8 cellular contexts compared by ENCODE assay signal in genomic region chr16:15643453-15644305, GRCh38. TPM values are rescaled to one million over a fixed set of nuclear protein-coding genes. Genes with fewer than 3 reads are reported as not detected.
DNase-seq lines count a peak whose midpoint lies in the region; ATAC-seq and TF ChIP-seq lines count a peak whose summit lies in the region.

No MANE protein-coding gene starts in this region.

- peaks cover 11% of the 10 kb centered on the region for H3K36me3 Mint-ChIP-seq in activated naive CD8-positive, alpha-beta T cell treated with anti-CD3 and anti-CD28 coated beads, Interleukin-2, amount 10 ng/mL, durations not matched to agents 7 days and 5 days

- peak overlapping the region; percentile 98 for H4K91ac ChIP-seq in IMR-90 (ENCODE audit: insufficient read depth, low read depth, low read length)

- POLR2A ChIA-PET in IMR-90 (lab: Charles Lee; ENCODE audit: unreplicated experiment): interaction anchor here (0.6 kb wide), 2 partner anchors 484 to 1679 kb away, joined by 3 to 6 read pairs; no protein-coding TSS in a partner anchor
- POLR2A ChIA-PET in activated naive CD8-positive, alpha-beta T cell treated with anti-CD3 and anti-CD28 coated beads, Interleukin-2, amount 10 ng/mL, durations not matched to agents 7 days and 5 days (lab: Charles Lee): interaction anchor here (0.7 to 3.4 kb wide), 16 partner anchors 7 to 245 kb away, joined by 3 to 35 read pairs (median 8); partner anchors contain the start of gene CEP20

- peak overlapping the region; percentile 79 for H3K4me2 ChIP-seq in IMR-90 (ENCODE audit: low read depth, low read length)

- H4K5ac ChIP-seq in IMR-90 (ENCODE audit: low read depth, low read length): peak overlapping the region; percentile 100

- H2BK120ac ChIP-seq in IMR-90 (ENCODE audit: low read depth, low read length): peak overlapping the region; percentile 87

- peak; percentile 78 for DNase-seq in G401 (ENCODE audit: low spot score)
- DNase-seq in IMR-90: peak; percentile 59
- DNase-seq in OCI-M1 (lab: John Stamatoyannopoulos, UW): peak; percentile 86
- DNase-seq in activated naive CD8-positive, alpha-beta T cell treated with anti-CD3 and anti-CD28 coated beads, Interleukin-2, amount 10 ng/mL, durations not matched to agents 7 days and 5 days: peak; percentile 43
- peak; percentile 69 to 73 for DNase-seq in cardiac muscle cell (ENCODE audit: low read depth in 1 of 2, low spot score in 1 of 2)
- peak; percentile 74 for DNase-seq in pons (ENCODE audit: low spot score)

- no peak; the same call in 1 of the 2 replicates for TF ChIP-seq POLR2A in IMR-90 (IDR thresholded peaks at IDR 0.05; ENCODE audit: low read depth, low read length)

- ATAC-seq in IMR-90 (ENCODE audit: low read depth): peak; percentile 41
- no peak for ATAC-seq in activated naive CD8-positive, alpha-beta T cell treated with anti-CD3 and anti-CD28 coated beads, Interleukin-2, amount 10 ng/mL, durations not matched to agents 7 days and 5 days (ENCODE audit: low read depth)
- ATAC-seq in HG02885 (IDR thresholded peaks at IDR 0.05; ENCODE audit: poor library complexity, unreplicated experiment): no peak
- no peak for ATAC-seq in GM19351 (IDR thresholded peaks at IDR 0.05; ENCODE audit: unreplicated experiment)

- H3K27ac ChIP-seq in IMR-90 (ENCODE audit: insufficient read depth, low read length) (peak overlapping the region; percentile 100), cardiac muscle cell (peak overlapping the region; percentile 94)

- H3K4me1 ChIP-seq in IMR-90 (ENCODE audit: control insufficient read depth, insufficient read depth, low read length): peaks cover 5% of the 10 kb centered on the region
- peaks cover 6% of the 10 kb centered on the region for H3K4me1 ChIP-seq in cardiac muscle cell (ENCODE audit: low read depth)

- peak overlapping the region; percentile 99 for H3K56ac ChIP-seq in IMR-90 (ENCODE audit: extremely low read depth, insufficient read depth, low read length)

- dilution Hi-C loops in IMR-90 (cut with HindIII; ENCODE audit: low sequenced_read_pairs, unreplicated experiment): no loop called here

- H4K8ac ChIP-seq in IMR-90 (ENCODE audit: low read depth in 2 of 2, low read length in 2 of 2): peak overlapping the region; percentile 98 to 100

- peak overlapping the region; percentile 30; the same call in 1 of the 2 replicates for H2BK20ac ChIP-seq in IMR-90 (ENCODE audit: low read depth, low read length)

- intact Hi-C loops in IMR-90 (cut with micrococcal nuclease): no loop called here

- CTCF ChIA-PET in IMR-90 (lab: Yijun Ruan, JAX): interaction anchor here (0.6 to 1.1 kb wide), 11 partner anchors 10 to 399 kb away, joined by 3 to 6 read pairs (median 4); no protein-coding TSS in a partner anchor

- in situ Hi-C loops in G401 (cut with HindIII; ENCODE audit: low sequenced_read_pairs): no loop called here
- in situ Hi-C loops in IMR-90 (cut with MboI; ENCODE audit: low sequenced_read_pairs): loop anchor here (5.0 kb wide), 1 partner anchor 49 kb away; no protein-coding TSS in a partner anchor

- peaks cover 15 to 24% of the 10 kb centered on the region in 2 experiments for H3K79me1 ChIP-seq in IMR-90 (ENCODE audit: low read depth in 1 of 2, low read length in 2 of 2)

- no peaks in the 10 kb centered on the region for H3K27me3 ChIP-seq in IMR-90 (ENCODE audit: control insufficient read depth, insufficient read depth, low read length)
- H3K27me3 ChIP-seq in cardiac muscle cell: no peaks in the 10 kb centered on the region

- H3K36me3 ChIP-seq in IMR-90 (ENCODE audit: control insufficient read depth, insufficient read depth, low read length): peaks cover 3% of the 10 kb centered on the region
- peaks cover 2% of the 10 kb centered on the region for H3K36me3 ChIP-seq in cardiac muscle cell

- H3K9me3 ChIP-seq in IMR-90 (ENCODE audit: control insufficient read depth, insufficient read depth, low read length) (no peaks in the 10 kb centered on the region), cardiac muscle cell (ENCODE audit: low read depth) (no peaks in the 10 kb centered on the region)

- H3K14ac ChIP-seq in IMR-90 (replicated peaks; ENCODE audit: low read depth, low read length): peak overlapping the region; percentile 99

- peak overlapping the region; percentile 98 for H3K18ac ChIP-seq in IMR-90 (ENCODE audit: low read depth, low read length)

- no peaks in the 10 kb centered on the region for H3K9me3 Mint-ChIP-seq in activated naive CD8-positive, alpha-beta T cell treated with anti-CD3 and anti-CD28 coated beads, Interleukin-2, amount 10 ng/mL, durations not matched to agents 7 days and 5 days

- peaks cover 42% of the 10 kb centered on the region for H3K4me1 Mint-ChIP-seq in activated naive CD8-positive, alpha-beta T cell treated with anti-CD3 and anti-CD28 coated beads, Interleukin-2, amount 10 ng/mL, durations not matched to agents 7 days and 5 days

- H3K23ac ChIP-seq in IMR-90 (ENCODE audit: low read depth, low read length): peak overlapping the region; percentile 97

- H3K4me3 Mint-ChIP-seq in activated naive CD8-positive, alpha-beta T cell treated with anti-CD3 and anti-CD28 coated beads, Interleukin-2, amount 10 ng/mL, durations not matched to agents 7 days and 5 days: peak overlapping the region; percentile 94

- no peaks in the 10 kb centered on the region for H3K27me3 Mint-ChIP-seq in activated naive CD8-positive, alpha-beta T cell treated with anti-CD3 and anti-CD28 coated beads, Interleukin-2, amount 10 ng/mL, durations not matched to agents 7 days and 5 days

- peak overlapping the region; percentile 97 for H2AK9ac ChIP-seq in IMR-90 (replicated peaks; ENCODE audit: low read depth, low read length, poor library complexity)

- peak overlapping the region; percentile 88; the same call in 2 of the 3 replicates for H2BK15ac ChIP-seq in IMR-90 (ENCODE audit: low read depth, low read length)

- no peaks in the 10 kb centered on the region for H3K9me1 ChIP-seq in IMR-90 (ENCODE audit: insufficient read depth, low read length)

- no peaks in the 10 kb centered on the region; the same call in 1 of the 2 replicates for H4K20me1 ChIP-seq in IMR-90 (ENCODE audit: insufficient read depth, low read length)

- peak overlapping the region; percentile 98 for H2AFZ ChIP-seq in IMR-90 (replicated peaks; ENCODE audit: low read length, poor library complexity)

- 0% methylated on average over 5 of the region's 22 CpGs; no CpG with 5 or more reads in 1 of the 2 experiments for WGBS in IMR-90 (ENCODE audit: extremely low coverage in 2 of 2, insufficient read length in 1 of 2), 2 experiments

- H3K4me3 ChIP-seq in IMR-90 (ENCODE audit: insufficient read depth, low read depth, low read length) (peak overlapping the region; percentile 93), cardiac muscle cell (peak overlapping the region; percentile 74)

- peak overlapping the region; percentile 98 for H3K4ac ChIP-seq in IMR-90 (ENCODE audit: low read depth, low read length)

- peak overlapping the region; percentile 98 for H2BK5ac ChIP-seq in IMR-90 (ENCODE audit: low read depth, low read length, poor library complexity, severe bottlenecking)

- BruUV-seq in IMR-90 (replicated peaks; lab: Mats Ljungman, UMichigan): no TSS peak

- no peak for TF ChIP-seq RAD21 in IMR-90 (IDR thresholded peaks at IDR 0.05; ENCODE audit: low read length)

- TF ChIP-seq CTCF in IMR-90 (conservative IDR thresholded peaks at IDR 0.05; ENCODE audit: low read depth, low read length) (peak; percentile 50), cardiac muscle cell (IDR thresholded peaks at IDR 0.05; ENCODE audit: low read depth, low read length) (peak; percentile 56)

- H3K9ac ChIP-seq in IMR-90 (ENCODE audit: low read depth, low read length): peak overlapping the region; percentile 100

- H3K27ac Mint-ChIP-seq in activated naive CD8-positive, alpha-beta T cell treated with anti-CD3 and anti-CD28 coated beads, Interleukin-2, amount 10 ng/mL, durations not matched to agents 7 days and 5 days: peak overlapping the region; percentile 96

- peak overlapping the region; percentile 93; the same call in 1 of the 2 replicates for H2AK5ac ChIP-seq in IMR-90 (ENCODE audit: low read depth, low read length)

TF ChIP-seq in IMR-90, 13 proteins besides CTCF, POLR2A, EP300 and RAD21 (continues in another document):
- TF ChIP-seq MXI1 (IDR thresholded peaks at IDR 0.05; ENCODE audit: borderline replicate concordance, low read depth, low read length) (no peak), CHD1 (IDR thresholded peaks at IDR 0.05; ENCODE audit: low read depth, low read length) (no peak), BHLHE40 (IDR thresholded peaks at IDR 0.05; ENCODE audit: low read depth, low read length) (peak; percentile 62), SMC3 (IDR thresholded peaks at IDR 0.05; ENCODE audit: low read depth, low read length) (peak; percentile 30), MAFK (IDR thresholded peaks at IDR 0.05; ENCODE audit: low read depth, low read length) (no peak), RCOR1 (IDR thresholded peaks at IDR 0.05; ENCODE audit: insufficient replicate concordance, low read length) (no peak), MAZ (IDR thresholded peaks at IDR 0.05; ENCODE audit: borderline replicate concordance, low read depth, low read length) (no peak)

RNA-seq across cellular contexts. Expression of gene MARF1, which starts 0.7 kb away (rescaled TPM):
- 4.4 and 12.5 TPM in 2 replicates for total RNA-seq in G401 (2014; rRNA removed; shearing (Covaris generic))
- 7.8 and 9.0 TPM in 2 replicates for total RNA-seq in IMR-90 (2012; rRNA removed)
- 11.5 and 12.9 TPM in 2 replicates for polyA plus RNA-seq in IMR-90 (2012; rRNA removed)
- polyA plus RNA-seq in IMR-90 (2012; cell fraction: cytosol; rRNA removed): 4.4 and 6.7 TPM in 2 replicates
- 13.5 and 38.8 TPM in 2 replicates for polyA plus RNA-seq in IMR-90 (2012; cell fraction: nucleus; rRNA removed; ENCODE audit: low replicate concordance)
- 100 to 1,000 TPM; 111 to 114 TPM for total RNA-seq in activated naive CD8-positive, alpha-beta T cell treated with anti-CD3 and anti-CD28 coated beads, Interleukin-2, amount 10 ng/mL, durations not matched to agents 7 days and 5 days
- total RNA-seq in cardiac muscle cell: 10.3 and 14.1 TPM in 2 replicates
- polyA plus RNA-seq in cardiac muscle cell: 6.6 and 8.8 TPM in 2 replicates

RNA-seq across cellular contexts. Expression of gene NDE1, which starts 6.4 kb away (rescaled TPM):
- total RNA-seq in G401 (2014; rRNA removed; shearing (Covaris generic)): 27.0 and 28.0 TPM in 2 replicates
- total RNA-seq in IMR-90 (2012; rRNA removed) (29.2 and 34.4 TPM in 2 replicates), cardiac muscle cell (10.7 and 41.0 TPM in 2 replicates)
- polyA plus RNA-seq in IMR-90 (2012; rRNA removed) (17.3 and 22.7 TPM in 2 replicates), cardiac muscle cell (7.1 and 33.4 TPM in 2 replicates)
- polyA plus RNA-seq in IMR-90 (2012; cell fraction: cytosol; rRNA removed): 14.0 and 28.0 TPM in 2 replicates
- 8.8 and 21.5 TPM in 2 replicates for polyA plus RNA-seq in IMR-90 (2012; cell fraction: nucleus; rRNA removed; ENCODE audit: low replicate concordance)
- 100 to 1,000 TPM; 139 to 141 TPM for total RNA-seq in activated naive CD8-positive, alpha-beta T cell treated with anti-CD3 and anti-CD28 coated beads, Interleukin-2, amount 10 ng/mL, durations not matched to agents 7 days and 5 days
